11 cellular contexts compared by ENCODE assay signal in the genomic region with DNA sequence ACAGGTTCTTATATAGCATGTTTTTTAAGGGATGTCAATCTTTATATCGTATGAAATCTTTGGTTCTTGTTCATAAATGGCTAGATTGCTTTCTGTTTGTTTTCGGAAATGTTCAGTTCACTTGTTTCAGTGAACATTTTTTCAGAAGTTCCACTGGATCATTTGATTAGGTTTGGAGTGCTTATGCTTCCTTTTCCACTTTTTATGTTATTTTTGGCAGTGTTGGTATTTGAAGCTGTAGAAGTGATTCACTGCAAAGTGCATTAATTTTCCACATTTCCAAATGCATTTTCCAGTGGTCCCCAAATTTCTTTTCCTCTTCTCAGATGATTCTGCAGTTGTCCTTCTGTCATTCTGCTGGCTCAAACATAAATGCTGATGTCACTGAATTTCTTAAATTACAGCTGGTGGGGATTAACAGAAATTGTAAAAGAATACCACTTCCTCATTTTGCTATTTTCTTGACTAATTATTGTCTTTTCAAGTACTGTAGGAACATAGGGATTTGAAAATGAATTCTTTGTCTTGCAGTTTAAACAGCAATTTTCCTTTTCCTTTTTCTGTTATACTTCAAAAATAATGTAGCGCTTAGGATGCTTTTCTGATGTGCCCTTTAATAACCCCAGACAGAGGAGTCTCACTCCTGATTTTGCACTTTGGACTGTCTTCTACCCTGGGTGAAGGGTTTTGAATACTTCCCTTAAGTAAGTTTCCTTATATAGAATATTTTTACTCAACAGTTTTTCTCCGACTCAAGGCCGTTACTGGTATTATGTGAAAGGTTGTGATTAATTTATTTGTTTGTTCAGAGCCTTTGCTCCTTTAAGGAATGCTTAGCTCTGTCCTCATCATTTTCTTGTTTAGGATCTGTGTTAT. TPM values are rescaled to one million over a fixed set of nuclear protein-coding genes. Genes with fewer than 3 reads are reported as not detected.
DNase-seq lines count a peak whose midpoint lies in the region; ATAC-seq and TF ChIP-seq lines count a peak whose summit lies in the region.
"Had no signal": no experiment of that assay in that cellular context is flagged by ENCODE, and none has a peak within 500 bp of the region (broad histone marks: within the 10 kb centered on the region; RNA-seq: fewer than 3 reads in every experiment).

No MANE protein-coding gene starts in this region.

- peaks cover 19% of the 10 kb centered on the region for H3K4me1 ChIP-seq in ovary (ENCODE audit: insufficient read depth)

- DNase-seq in GF-D8 (lab: John Stamatoyannopoulos, UW) (peak; percentile 15), choroid plexus epithelial cell (ENCODE audit: low read depth) (peak; percentile 28), ovary (no peak), T-helper 17 cell (no peak), ACHN (no peak)
- DNase-seq in stimulated activated CD4-positive, alpha-beta T cell treated with anti-CD3 and anti-CD28 coated beads, Interleukin-2, amount 100 ng/mL, for 24 hours: no peak
- DNase-seq: activated T-cell treated with anti-CD3 and anti-CD28 coated beads, Interleukin-2, amount 50 U/mL, for 4 hours had no signal

- 32 to 47% (median 43%) methylated on average over 5 of the region's 5 CpGs for WGBS in ovary, 3 donors

- no peaks in the 10 kb centered on the region for H3K36me3 Mint-ChIP-seq in T-helper 17 cell (ENCODE audit: low read depth)
- H3K36me3 Mint-ChIP-seq: stimulated activated memory B cell treated with anti-CD40 and anti-IgM and Interleukin-4, amounts not matched to agents 10 μg/mL and 1 μg/mL and 100 μg/mL, for 72 hours had no signal

- in situ Hi-C loops in ACHN (cut with HindIII; ENCODE audit: low pct_ligation_motif_present, low pct_unique_long_range_greater_than_20kb, low sequenced_read_pairs): no loop called here

- no peaks in the 10 kb centered on the region for H3K4me1 Mint-ChIP-seq in T-helper 17 cell
- H3K4me1 Mint-ChIP-seq: stimulated activated memory B cell treated with anti-CD40 and anti-IgM and Interleukin-4, amounts not matched to agents 10 μg/mL and 1 μg/mL and 100 μg/mL, for 72 hours had no signal

- no peaks in the 10 kb centered on the region for H3K36me3 ChIP-seq in ovary
- H3K36me3 ChIP-seq: neutrophil had no signal

- H3K27ac ChIP-seq in ovary: peak overlapping the region in 1 of 2 donors; percentile 67
- H3K27ac ChIP-seq: neutrophil had no signal

- no peak overlapping the region for H3K4me3 ChIP-seq in choroid plexus epithelial cell (ENCODE audit: low read depth, low read length)
- H3K4me3 ChIP-seq in ovary: peak overlapping the region; percentile 5

- ATAC-seq in HG03520 (IDR thresholded peaks at IDR 0.05; ENCODE audit: unreplicated experiment) (peak; percentile 54), T-helper 17 cell (no peak), GM21381 (IDR thresholded peaks at IDR 0.05; ENCODE audit: unreplicated experiment) (no peak)
- ATAC-seq: activated T-cell treated with anti-CD3 and anti-CD28 coated beads, Interleukin-2, amount 50 U/mL, for 4 hours; stimulated activated memory B cell treated with anti-CD40 and anti-IgM and Interleukin-4, amounts not matched to agents 10 μg/mL and 1 μg/mL and 100 μg/mL, for 72 hours had no signal

- H3K27me3 Mint-ChIP-seq in T-helper 17 cell: no peaks in the 10 kb centered on the region
- H3K27me3 Mint-ChIP-seq: stimulated activated memory B cell treated with anti-CD40 and anti-IgM and Interleukin-4, amounts not matched to agents 10 μg/mL and 1 μg/mL and 100 μg/mL, for 72 hours had no signal

- no peaks in the 10 kb centered on the region for H3K27me3 ChIP-seq in ovary
- H3K27me3 ChIP-seq: neutrophil had no signal

- intact Hi-C loops in ovary (cut with DNase I): no loop called here

- TF ChIP-seq POLR2A in ovary (IDR thresholded peaks at IDR 0.05): no peak

- no peak for TF ChIP-seq CTCF in choroid plexus epithelial cell (conservative IDR thresholded peaks at IDR 0.05; ENCODE audit: low read depth, low read length)
- no peak for TF ChIP-seq CTCF in ovary (IDR thresholded peaks at IDR 0.05)

- no peak for TF ChIP-seq EP300 in ovary (IDR thresholded peaks at IDR 0.05)

- H3K9me3 ChIP-seq in ovary (no peaks in the 10 kb centered on the region), T-helper 17 cell (ENCODE audit: control insufficient read depth, low read length, poor library complexity, severe bottlenecking) (no peaks in the 10 kb centered on the region)
- H3K9me3 ChIP-seq: neutrophil had no signal

- H3K27ac Mint-ChIP-seq in T-helper 17 cell: no peak overlapping the region
- H3K27ac Mint-ChIP-seq: stimulated activated memory B cell treated with anti-CD40 and anti-IgM and Interleukin-4, amounts not matched to agents 10 μg/mL and 1 μg/mL and 100 μg/mL, for 72 hours had no signal

- H3K4me3 Mint-ChIP-seq in T-helper 17 cell: no peak overlapping the region
- H3K4me3 Mint-ChIP-seq: activated T-cell treated with anti-CD3 and anti-CD28 coated beads, Interleukin-2, amount 50 U/mL, for 4 hours; stimulated activated memory B cell treated with anti-CD40 and anti-IgM and Interleukin-4, amounts not matched to agents 10 μg/mL and 1 μg/mL and 100 μg/mL, for 72 hours had no signal

RNA-seq across cellular contexts. Expression of gene MITF, which starts 24.9 kb away (rescaled TPM):
- total RNA-seq in ovary (10 to 100 TPM; 19.7 to 38.0 (median 24.9) TPM), T-helper 17 cell (1 to 10 TPM in 1 of 2 donors, under 1 TPM in 1; 0.50 to 3.8 TPM)
- polyA plus RNA-seq in ovary: 10 to 100 TPM; 13.6 to 37.1 TPM

Comparison
In these comparisons a context has a peak if more than half of its experiments do, and no peak if none do; other contexts are left out.
1. DNase-seq: peak in GF-D8 (single experiment) and choroid plexus epithelial cell (single experiment); none in ovary (0 of 5), T-helper 17 cell (0 of 3), stimulated activated CD4-positive, alpha-beta T cell treated with anti-CD3 and anti-CD28 coated beads, Interleukin-2, amount 100 ng/mL, for 24 hours (0 of 2) and ACHN (single experiment).
2. RNA of gene MITF, which starts 24.9 kb away (total RNA-seq): 19.7 to 38.0 TPM in ovary; 0.50 to 3.8 TPM in T-helper 17 cell; every median in the first group is over 4 times any median in the second.